In the genomic region with DNA sequence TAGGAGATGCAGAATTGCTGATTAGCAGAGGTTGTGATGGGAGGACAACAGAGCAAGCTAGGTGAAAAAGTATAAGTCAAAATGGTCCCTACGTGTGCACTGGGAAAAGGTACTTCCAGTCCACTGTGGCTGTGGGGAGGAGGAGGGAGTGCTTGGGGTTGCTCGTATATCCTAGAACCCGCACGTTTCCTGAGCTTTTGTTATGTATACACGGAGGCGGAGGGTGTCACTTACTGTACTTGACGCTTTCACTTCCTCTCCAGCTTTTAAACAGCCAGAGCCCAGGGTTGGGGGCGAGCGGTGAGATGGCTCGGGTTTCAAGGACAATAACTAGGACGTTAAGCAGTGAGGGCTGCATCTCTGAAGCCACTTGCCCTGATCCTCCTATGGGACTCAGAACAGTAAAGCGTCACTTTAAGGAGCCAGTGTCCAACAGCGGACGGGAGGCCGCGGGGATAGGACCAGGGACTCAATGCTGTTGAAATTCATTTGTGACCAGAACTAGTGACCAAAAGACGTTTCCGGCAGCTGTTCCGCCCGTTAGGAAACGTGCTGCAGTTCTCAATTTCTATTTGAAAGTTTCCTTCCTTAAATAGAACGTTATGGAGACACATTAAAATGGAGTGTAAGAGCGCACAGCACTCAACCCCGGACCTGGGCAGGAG, we compare ENCODE assay signal across 8 cellular contexts. TPM values are rescaled to one million over a fixed set of nuclear protein-coding genes. Genes with fewer than 3 reads are reported as not detected.
DNase-seq lines count a peak whose midpoint lies in the region; ATAC-seq and TF ChIP-seq lines count a peak whose summit lies in the region.

No MANE protein-coding gene starts in this region.

- DNase-seq in DMS79 treated with DMSO at 0.1 percent for 48 hours (lab: John Stamatoyannopoulos, UW) = peak; percentile 85
- DNase-seq in Karpas-422 = peak; percentile 45
- peak; percentile 90 for DNase-seq in RPMI7951 (ENCODE audit: low read depth)
- peak; percentile 59 to 69 for DNase-seq in cardiac fibroblast (ENCODE audit: low read depth in 2 of 2)
- peak; percentile 43 for DNase-seq in iPS-NIHi7 (ENCODE audit: extremely low spot score)
- no peak for DNase-seq in HuH-7 (ENCODE audit: low spot score)

- H3K79me2 ChIP-seq in Karpas-422 (ENCODE audit: low read length) = no peaks in the 10 kb centered on the region

- no peak overlapping the region for H3K4me2 ChIP-seq in Karpas-422 (ENCODE audit: low read depth, low read length, poor library complexity, severe bottlenecking)

- no peak for TF ChIP-seq CTCF in cardiac fibroblast (IDR thresholded peaks at IDR 0.05; ENCODE audit: low read depth, low read length)

- no peak overlapping the region for H3K9ac ChIP-seq in Karpas-422 (ENCODE audit: low read length)

- H3K9me2 ChIP-seq in Karpas-422 (replicated peaks; ENCODE audit: insufficient read depth, low read length) = no peaks in the 10 kb centered on the region

- no peaks in the 10 kb centered on the region for H3K36me3 ChIP-seq in Karpas-422 (ENCODE audit: insufficient read depth, low read length)

- no peaks in the 10 kb centered on the region for H4K20me1 ChIP-seq in Karpas-422 (ENCODE audit: insufficient read depth, low read depth, low read length)

- H3K4me1 ChIP-seq in Karpas-422 (ENCODE audit: low read length) = 0 out of 2 replicates have a peak, but pooled peaks cover 2% of the 10 kb centered on the region

- H3K9me3 ChIP-seq in Karpas-422 (ENCODE audit: low read length) = no peaks in the 10 kb centered on the region

- peak; percentile 59 for ATAC-seq in GM21737 (IDR thresholded peaks at IDR 0.05; ENCODE audit: unreplicated experiment)

- H3K27me3 ChIP-seq in Karpas-422 (ENCODE audit: low read length) = no peaks in the 10 kb centered on the region

- H3K4me3 ChIP-seq in Karpas-422 (ENCODE audit: low read length) = no peak overlapping the region
- peak overlapping the region; percentile 80 to 84 for H3K4me3 ChIP-seq in cardiac fibroblast (replicated peaks in 1 of 2; ENCODE audit: low read depth in 2 of 2, low read length in 2 of 2)
- peak overlapping the region; percentile 46 to 60 (median 54) for H3K4me3 ChIP-seq in skin epidermis

- no peak overlapping the region for H2AFZ ChIP-seq in Karpas-422 (ENCODE audit: low read length)

- H3K27ac ChIP-seq in Karpas-422 (ENCODE audit: low read length) (no peak overlapping the region), skin epidermis (peak overlapping the region; percentile 15 to 87 (median 78))

RNA-seq across cellular contexts. Expression of a gene that starts 1.0 kb away (rescaled TPM):
- total RNA-seq in Karpas-422 (2014; rRNA removed; shearing (Covaris generic); ENCODE audit: low replicate concordance) = not detected in 2 replicates
- 91.5 and 128 TPM in 2 replicates for total RNA-seq in RPMI7951 (2014; rRNA removed; shearing (Covaris generic))

Comparison
In these comparisons a context has a peak if more than half of its experiments do, and no peak if none do; other contexts are left out.
1. RNA of a gene that starts 1.0 kb away (total RNA-seq): 91.5 to 128 TPM in RPMI7951; not detected in Karpas-422; every median in the first group is over 10 times any median in the second.